ENCODE assay signal across 8 cellular contexts in the genomic region with DNA sequence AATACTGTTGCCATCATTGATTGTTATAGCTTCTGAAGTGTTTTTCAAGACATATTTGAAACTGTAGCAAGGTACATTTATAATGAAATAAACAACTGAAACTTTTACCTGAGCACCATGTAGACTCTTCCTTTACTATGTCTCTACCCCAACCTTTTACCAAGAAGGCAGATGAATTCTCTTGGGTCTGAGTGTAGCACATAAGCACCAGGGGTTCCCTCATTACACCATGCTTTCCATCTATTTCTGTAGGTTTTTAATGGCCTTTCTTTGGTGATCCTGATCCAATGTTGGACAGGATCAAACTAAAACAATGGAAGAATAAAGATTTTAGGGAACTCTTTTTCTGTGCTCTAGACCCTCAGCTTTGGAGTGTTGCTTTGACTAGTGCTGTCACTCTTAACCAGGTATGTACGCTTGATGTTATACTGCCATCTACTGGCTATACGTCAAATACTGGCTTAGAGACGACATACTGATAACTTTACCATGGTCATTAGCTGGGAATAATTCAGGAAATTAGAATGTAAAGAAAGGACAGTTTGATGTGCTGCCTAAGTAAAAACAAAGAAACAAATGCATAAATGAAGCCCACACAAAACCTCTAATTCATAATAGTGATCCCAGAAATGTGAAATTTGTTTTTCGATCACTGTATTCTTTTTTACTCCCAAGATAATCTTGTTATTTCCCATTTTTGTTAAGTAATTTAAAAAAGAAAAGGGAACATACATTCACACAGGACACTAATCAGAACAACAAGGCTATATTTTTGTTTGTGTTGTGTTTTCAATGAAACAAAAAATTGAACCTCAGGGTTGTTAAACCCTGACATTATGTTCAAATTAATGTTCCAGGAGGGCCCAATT. TPM values are rescaled to one million over a fixed set of nuclear protein-coding genes. Genes with fewer than 3 reads are reported as not detected.
DNase-seq lines count a peak whose midpoint lies in the region; ATAC-seq, FAIRE-seq and TF ChIP-seq lines count a peak whose summit lies in the region.

No MANE protein-coding gene starts in this region.

- peak; percentile 95 for ATAC-seq in HG02642 (IDR thresholded peaks at IDR 0.05; ENCODE audit: poor library complexity, unreplicated experiment)
- peak; percentile 68 to 78 for ATAC-seq in natural killer cell treated with Interleukin-12 subunit alpha and Interleukin-12 subunit beta and Interleukin-15 and Interleukin-18, amount 100 ng/mL, for 72 hours

- H3K36me3 ChIP-seq in SK-N-SH (replicated peaks in 1 of 2; ENCODE audit: control insufficient read depth in 1 of 2, insufficient read depth in 2 of 2, low read length in 1 of 2): no peaks in the 10 kb centered on the region

- TF ChIP-seq POLR2A in GM12892 (IDR thresholded peaks at IDR 0.05; ENCODE audit: low read depth, low read length) (no peak), NB4 (IDR thresholded peaks at IDR 0.05; ENCODE audit: extremely low read depth, insufficient read length) (no peak)

- peaks cover 2 to 7% of the 10 kb centered on the region in 2 donors for H3K27me3 Mint-ChIP-seq in natural killer cell treated with Interleukin-12 subunit alpha and Interleukin-12 subunit beta and Interleukin-15 and Interleukin-18, amount 100 ng/mL, for 72 hours

- no peaks in the 10 kb centered on the region for H3K36me3 Mint-ChIP-seq in natural killer cell treated with Interleukin-12 subunit alpha and Interleukin-12 subunit beta and Interleukin-15 and Interleukin-18, amount 100 ng/mL, for 72 hours

- peak; percentile 96 for TF ChIP-seq RAD21 in SK-N-SH (IDR thresholded peaks at IDR 0.05; ENCODE audit: low read length)

- no peak overlapping the region for H3K9ac ChIP-seq in SK-N-SH

- POLR2A ChIA-PET in SK-N-SH (lab: Yijun Ruan, JAX): no interaction called here

- no peak for TF ChIP-seq EP300 in SK-N-SH (IDR thresholded peaks at IDR 0.05; ENCODE audit: borderline replicate concordance in 1 of 2, low read depth in 1 of 2, low read length in 1 of 2)

- no peaks in the 10 kb centered on the region for H3K9me3 Mint-ChIP-seq in natural killer cell treated with Interleukin-12 subunit alpha and Interleukin-12 subunit beta and Interleukin-15 and Interleukin-18, amount 100 ng/mL, for 72 hours

- no peaks in the 10 kb centered on the region for H3K9me3 ChIP-seq in SK-N-SH

- no peak overlapping the region for H3K4me3 Mint-ChIP-seq in natural killer cell treated with Interleukin-12 subunit alpha and Interleukin-12 subunit beta and Interleukin-15 and Interleukin-18, amount 100 ng/mL, for 72 hours

- peak; percentile 51 for DNase-seq in AG09319 (ENCODE audit: extremely low read depth, low read depth)
- DNase-seq in GM12892 (ENCODE audit: insufficient read length): no peak
- peak; percentile 92 for DNase-seq in NB4 (ENCODE audit: low read depth)
- peak; percentile 58 for DNase-seq in SK-N-SH
- DNase-seq in fibroblast of gingiva (ENCODE audit: low read depth): peak; percentile 67
- no peak for DNase-seq in natural killer cell treated with Interleukin-12 subunit alpha and Interleukin-12 subunit beta and Interleukin-15 and Interleukin-18, amount 100 ng/mL, for 72 hours (ENCODE audit: low spot score)
- no peak for DNase-seq in activated gamma-delta T cell (lab: John Stamatoyannopoulos, UW)

- no peaks in the 10 kb centered on the region for H3K9me2 ChIP-seq in SK-N-SH

- TF ChIP-seq CTCF in AG09319 (IDR thresholded peaks at IDR 0.05; ENCODE audit: low read depth, low read length) (peak; percentile 83), NB4 (IDR thresholded peaks at IDR 0.05; ENCODE audit: low read depth, low read length) (peak; percentile 88), SK-N-SH (IDR thresholded peaks at IDR 0.05) (peak; percentile 91)

- no peaks in the 10 kb centered on the region for H3K79me2 ChIP-seq in SK-N-SH (ENCODE audit: insufficient read depth)

- FAIRE-seq in GM12892 (lab: Jason Lieb, UNC): peak; percentile 93

- no peak overlapping the region for H3K4me3 ChIP-seq in NB4 (ENCODE audit: low read depth, low read length)
- H3K4me3 ChIP-seq in SK-N-SH (ENCODE audit: low read depth in 2 of 2, low read length in 1 of 2): no peak overlapping the region

- WGBS in SK-N-SH (ENCODE audit: low lambda C conversion rate): 19% methylated on average over 4 of the region's 4 CpGs

- no peaks in the 10 kb centered on the region for H3K4me1 ChIP-seq in SK-N-SH (ENCODE audit: control insufficient read depth in 1 of 2, insufficient read depth in 2 of 2, low read depth in 1 of 2, low read length in 1 of 2)

- H3K27me3 ChIP-seq in SK-N-SH (ENCODE audit: insufficient read depth): no peaks in the 10 kb centered on the region

- no peak overlapping the region for H3K4me2 ChIP-seq in SK-N-SH

- CTCF ChIA-PET in SK-N-SH (lab: Yijun Ruan, JAX): interaction anchor here (0.6 to 3.3 kb wide), 72 partner anchors 8 to 1646 kb away, joined by 3 to 46 read pairs (median 4); a partner anchor contains a TSS

- H2AFZ ChIP-seq in SK-N-SH (ENCODE audit: low read depth): no peak overlapping the region

- H3K27ac Mint-ChIP-seq in natural killer cell treated with Interleukin-12 subunit alpha and Interleukin-12 subunit beta and Interleukin-15 and Interleukin-18, amount 100 ng/mL, for 72 hours: no peak overlapping the region

- H3K27ac ChIP-seq in SK-N-SH (ENCODE audit: low read depth in 2 of 2, low read length in 1 of 2): no peak overlapping the region

- no peaks in the 10 kb centered on the region for H3F3A ChIP-seq in SK-N-SH (replicated peaks; ENCODE audit: insufficient read depth)

- H4K20me1 ChIP-seq in SK-N-SH (ENCODE audit: insufficient read depth): no peaks in the 10 kb centered on the region

- H3K4me1 Mint-ChIP-seq in natural killer cell treated with Interleukin-12 subunit alpha and Interleukin-12 subunit beta and Interleukin-15 and Interleukin-18, amount 100 ng/mL, for 72 hours (ENCODE audit: low read depth in 2 of 2): peaks cover 0 to 2% of the 10 kb centered on the region in 2 donors

TF ChIP-seq in SK-N-SH, 30 proteins besides CTCF, POLR2A, EP300 and RAD21:
- TF ChIP-seq SMC3 (IDR thresholded peaks at IDR 0.05; ENCODE audit: low read depth, low read length) (peak; percentile 69), NFIC (IDR thresholded peaks at IDR 0.05; ENCODE audit: borderline replicate concordance) (no peak), YY1 (IDR thresholded peaks at IDR 0.05; ENCODE audit: low read depth) (no peak), CHD2 (IDR thresholded peaks at IDR 0.05; ENCODE audit: low read length, partially characterized antibody) (no peak)
- TF ChIP-seq, protein P1, sequence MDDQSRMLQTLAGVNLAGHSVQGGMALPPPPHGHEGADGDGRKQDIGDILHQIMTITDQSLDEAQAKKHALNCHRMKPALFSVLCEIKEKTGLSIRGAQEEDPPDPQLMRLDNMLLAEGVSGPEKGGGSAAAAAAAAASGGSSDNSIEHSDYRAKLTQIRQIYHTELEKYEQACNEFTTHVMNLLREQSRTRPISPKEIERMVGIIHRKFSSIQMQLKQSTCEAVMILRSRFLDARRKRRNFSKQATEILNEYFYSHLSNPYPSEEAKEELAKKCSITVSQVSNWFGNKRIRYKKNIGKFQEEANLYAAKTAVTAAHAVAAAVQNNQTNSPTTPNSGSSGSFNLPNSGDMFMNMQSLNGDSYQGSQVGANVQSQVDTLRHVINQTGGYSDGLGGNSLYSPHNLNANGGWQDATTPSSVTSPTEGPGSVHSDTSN (IDR thresholded peaks at IDR 0.05): peak; percentile 32
- TF ChIP-seq, protein P2, sequence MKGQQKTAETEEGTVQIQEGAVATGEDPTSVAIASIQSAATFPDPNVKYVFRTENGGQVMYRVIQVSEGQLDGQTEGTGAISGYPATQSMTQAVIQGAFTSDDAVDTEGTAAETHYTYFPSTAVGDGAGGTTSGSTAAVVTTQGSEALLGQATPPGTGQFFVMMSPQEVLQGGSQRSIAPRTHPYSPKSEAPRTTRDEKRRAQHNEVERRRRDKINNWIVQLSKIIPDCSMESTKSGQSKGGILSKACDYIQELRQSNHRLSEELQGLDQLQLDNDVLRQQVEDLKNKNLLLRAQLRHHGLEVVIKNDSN (IDR thresholded peaks at IDR 0.05; ENCODE audit: borderline replicate concordance, low read depth): no peak

RNA-seq across cellular contexts. Expression of a gene that starts 30.7 kb away (rescaled TPM):
- not detected for polyA plus RNA-seq in GM12892 (2012; ENCODE audit: missing spikeins)
- polyA plus RNA-seq in SK-N-SH (2012; rRNA removed): not detected in 2 replicates
- polyA plus RNA-seq in SK-N-SH (2012; cell fraction: cytosol; rRNA removed): not detected in 2 replicates
- polyA plus RNA-seq in SK-N-SH (2012; cell fraction: nucleus; rRNA removed): not detected in 2 replicates
- total RNA-seq in natural killer cell treated with Interleukin-12 subunit alpha and Interleukin-12 subunit beta and Interleukin-15 and Interleukin-18, amount 100 ng/mL, for 72 hours: not detected

RNA-seq across cellular contexts. Expression of a gene that starts 33.2 kb away (rescaled TPM):
- polyA plus RNA-seq in GM12892 (2012; ENCODE audit: missing spikeins): not detected
- polyA plus RNA-seq in SK-N-SH (2012; rRNA removed): not detected in 2 replicates
- not detected in 2 replicates for polyA plus RNA-seq in SK-N-SH (2012; cell fraction: cytosol; rRNA removed)
- 0.15 TPM in 1 of 2 replicates, not detected in the other for polyA plus RNA-seq in SK-N-SH (2012; cell fraction: nucleus; rRNA removed)
- not detected for total RNA-seq in natural killer cell treated with Interleukin-12 subunit alpha and Interleukin-12 subunit beta and Interleukin-15 and Interleukin-18, amount 100 ng/mL, for 72 hours

RNA-seq across cellular contexts. Expression of a gene that starts 55.5 kb away (rescaled TPM):
- not detected for polyA plus RNA-seq in GM12892 (2012; ENCODE audit: missing spikeins)
- not detected in 2 replicates for polyA plus RNA-seq in SK-N-SH (2012; rRNA removed)
- polyA plus RNA-seq in SK-N-SH (2012; cell fraction: cytosol; rRNA removed): not detected in 2 replicates
- not detected in 2 replicates for polyA plus RNA-seq in SK-N-SH (2012; cell fraction: nucleus; rRNA removed)
- total RNA-seq in natural killer cell treated with Interleukin-12 subunit alpha and Interleukin-12 subunit beta and Interleukin-15 and Interleukin-18, amount 100 ng/mL, for 72 hours: not detected

Comparison
In these comparisons a context has a peak if more than half of its experiments do, and no peak if none do; other contexts are left out.
1. DNase-seq: peak in AG09319 (single experiment), NB4 (single experiment), SK-N-SH (single experiment) and fibroblast of gingiva (single experiment); none in GM12892 (single experiment), natural killer cell treated with Interleukin-12 subunit alpha and Interleukin-12 subunit beta and Interleukin-15 and Interleukin-18, amount 100 ng/mL, for 72 hours (single experiment) and activated gamma-delta T cell (single experiment).
2. Peak in every context shown above with its lines, with median percentiles within 50 percentile points of each other: CTCF ChIP-seq.